In the genomic region with DNA sequence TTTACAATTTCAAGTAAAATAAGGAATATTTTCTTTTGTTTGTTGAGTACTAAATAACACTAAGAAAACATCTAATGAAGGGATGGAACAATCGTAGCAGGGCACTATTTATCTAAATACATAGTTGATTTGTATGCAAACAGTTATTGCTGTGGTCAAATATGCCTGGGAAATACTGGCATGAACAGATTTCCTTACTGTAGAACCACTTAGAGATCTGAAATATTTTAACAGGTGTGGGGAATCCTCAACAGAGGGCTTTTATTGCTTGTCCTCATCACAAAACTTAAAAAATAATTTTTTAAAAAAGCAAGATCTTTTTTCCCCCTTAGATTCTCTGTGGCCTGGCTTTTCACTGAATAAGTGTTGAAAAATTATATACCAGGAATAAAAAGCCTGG, we compare ENCODE assay signal across 23 cellular contexts.
DNase-seq lines count a peak whose midpoint lies in the region; TF ChIP-seq lines count a peak whose summit lies in the region.
"Had no signal": no experiment of that assay in that cellular context is flagged by ENCODE, and none has a peak within 500 bp of the region (broad histone marks: within the 10 kb centered on the region; RNA-seq: fewer than 3 reads in every experiment).

No MANE protein-coding gene starts in this region.

- peaks cover 3% of the 10 kb centered on the region for H3K27me3 Mint-ChIP-seq in nephron (ENCODE audit: low read depth)
- H3K27me3 Mint-ChIP-seq: CD4-positive, alpha-beta memory T cell; CD4-positive, CD25-positive, alpha-beta regulatory T cell; CD8-positive, alpha-beta memory T cell had no signal

- no peaks in the 10 kb centered on the region for H3K27me3 ChIP-seq in SJCRH30
- no peaks in the 10 kb centered on the region for H3K27me3 ChIP-seq in colonic mucosa
- H3K27me3 ChIP-seq: BE2C, BLaER1 had no signal

- H3K36me3 ChIP-seq in SJCRH30 (no peaks in the 10 kb centered on the region), colonic mucosa (no peaks in the 10 kb centered on the region)
- H3K36me3 ChIP-seq: BE2C, BLaER1 had no signal

- TF ChIP-seq CTCF in nephron (IDR thresholded peaks at IDR 0.05; ENCODE audit: unreplicated experiment in 3 of 3) (no peak), colonic mucosa (IDR thresholded peaks at IDR 0.05) (no peak)

- DNase-seq in SJCRH30, result peak; percentile 9 to 71
- DNase-seq in NCI-H1092 (lab: John Stamatoyannopoulos, UW), result no peak
- DNase-seq in Kasumi-1 (lab: John Stamatoyannopoulos, UW), result no peak
- DNase-seq in colonic mucosa, result no peak
- DNase-seq: 8988T; ACHN; BE2C; C1 segment of cervical spinal cord; CD4-positive, alpha-beta memory T cell; CD4-positive, CD25-positive, alpha-beta regulatory T cell; CD8-positive, alpha-beta memory T cell; COR-L47; DMS 273 treated with DMSO at 0.1 percent for 48 hours; DMS153; DMS53; DMS79; DND-41; EL; GDM1 had no signal

- H3K4me3 ChIP-seq in SJCRH30 (peak overlapping the region; percentile 33), colonic mucosa (no peak overlapping the region)
- H3K4me3 ChIP-seq: BLaER1, GM12878 had no signal

- H3K9me3 Mint-ChIP-seq in nephron, result no peaks in the 10 kb centered on the region

- H3K36me3 Mint-ChIP-seq in nephron (ENCODE audit: low read depth), result no peaks in the 10 kb centered on the region
- H3K36me3 Mint-ChIP-seq: CD14-positive monocyte; CD4-positive, alpha-beta memory T cell; CD4-positive, CD25-positive, alpha-beta regulatory T cell; CD8-positive, alpha-beta memory T cell had no signal

- peaks cover 33% of the 10 kb centered on the region for H3K4me1 Mint-ChIP-seq in nephron
- H3K4me1 Mint-ChIP-seq: CD14-positive monocyte; CD4-positive, alpha-beta memory T cell; CD4-positive, CD25-positive, alpha-beta regulatory T cell; CD8-positive, alpha-beta memory T cell had no signal

- no peaks in the 10 kb centered on the region for H3K9me3 ChIP-seq in SJCRH30 (replicated peaks)
- H3K9me3 ChIP-seq in colonic mucosa, result no peaks in the 10 kb centered on the region
- H3K9me3 ChIP-seq: BE2C, BLaER1 had no signal

- H3K27ac ChIP-seq in SJCRH30, result peak overlapping the region; percentile 96
- H3K27ac ChIP-seq in colonic mucosa, result no peak overlapping the region
- H3K27ac ChIP-seq: BLaER1 had no signal

- peaks cover 18% of the 10 kb centered on the region for H3K4me1 ChIP-seq in SJCRH30
- H3K4me1 ChIP-seq in colonic mucosa, result no peaks in the 10 kb centered on the region
- H3K4me1 ChIP-seq: BE2C, BLaER1 had no signal

- H3K9ac ChIP-seq in colonic mucosa (ENCODE audit: low read depth in 2 of 2, low read length in 2 of 2), result no peak overlapping the region
- H3K9ac ChIP-seq: BLaER1 had no signal

- intact Hi-C loops in colonic mucosa (cut with DNase I), result no loop called here

- peak overlapping the region in 2 of 3 experiments; percentile 18 to 20 for H3K27ac Mint-ChIP-seq in nephron
- H3K27ac Mint-ChIP-seq: CD14-positive monocyte; CD4-positive, alpha-beta memory T cell; CD4-positive, CD25-positive, alpha-beta regulatory T cell; CD8-positive, alpha-beta memory T cell had no signal

- H3K4me3 Mint-ChIP-seq in nephron, result no peak overlapping the region
- H3K4me3 Mint-ChIP-seq: CD14-positive monocyte; CD4-positive, alpha-beta memory T cell; CD4-positive, CD25-positive, alpha-beta regulatory T cell; CD8-positive, alpha-beta memory T cell had no signal

Comparison
In these comparisons a context has a peak if more than half of its experiments do, and no peak if none do; other contexts are left out.
1. DNase-seq: peak in SJCRH30 (2 of 2); none in NCI-H1092 (single experiment), Kasumi-1 (0 of 2) and colonic mucosa (single experiment).